In the genomic region with DNA sequence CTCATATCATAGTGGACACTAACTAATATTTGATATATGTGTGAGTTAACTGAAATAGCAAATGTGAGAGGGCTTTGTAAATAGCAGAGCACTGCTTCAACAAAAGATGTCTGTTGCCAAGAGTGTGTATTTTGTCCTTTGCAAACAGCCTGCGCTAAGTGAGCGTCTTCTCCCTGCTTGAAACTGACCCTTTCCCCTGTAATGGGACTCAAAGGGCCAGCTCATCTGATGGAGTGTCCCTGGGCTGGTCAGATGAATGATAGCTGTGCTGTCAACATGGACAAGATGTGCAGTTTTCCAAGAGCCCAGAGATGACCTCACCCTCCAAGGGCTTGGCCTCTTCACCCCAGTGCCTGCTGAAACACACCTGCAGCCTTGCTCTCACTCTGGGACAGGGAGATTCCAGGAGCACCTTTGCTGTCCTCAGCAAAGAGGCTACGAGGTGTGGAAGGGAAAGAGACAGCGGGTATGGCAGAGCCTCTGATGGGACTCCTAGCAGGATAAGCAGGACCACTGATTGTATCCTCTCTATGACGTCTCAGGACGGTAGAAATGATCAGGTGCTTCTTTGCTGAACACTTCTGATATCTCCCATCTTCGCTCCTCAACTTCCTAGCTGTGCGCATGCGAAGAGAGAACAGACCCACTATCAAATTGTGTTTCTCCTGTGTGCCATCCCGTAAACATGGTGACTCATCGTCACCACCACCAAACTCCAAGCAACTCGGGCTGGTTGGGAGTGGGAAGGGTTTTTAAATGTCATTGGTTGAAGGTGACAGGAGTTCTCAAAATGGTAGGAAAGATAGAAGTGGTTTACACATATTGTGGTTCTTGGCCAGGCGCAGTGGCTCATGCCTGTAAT, we compare ENCODE assay signal across 1 cellular context.
TF ChIP-seq lines count a peak whose summit lies in the region.

No MANE protein-coding gene starts in this region.

TF ChIP-seq in HepG2, 621 proteins besides CTCF, POLR2A, EP300 and RAD21 (continued from another document and continues in another):
- TF ChIP-seq, protein P1, sequence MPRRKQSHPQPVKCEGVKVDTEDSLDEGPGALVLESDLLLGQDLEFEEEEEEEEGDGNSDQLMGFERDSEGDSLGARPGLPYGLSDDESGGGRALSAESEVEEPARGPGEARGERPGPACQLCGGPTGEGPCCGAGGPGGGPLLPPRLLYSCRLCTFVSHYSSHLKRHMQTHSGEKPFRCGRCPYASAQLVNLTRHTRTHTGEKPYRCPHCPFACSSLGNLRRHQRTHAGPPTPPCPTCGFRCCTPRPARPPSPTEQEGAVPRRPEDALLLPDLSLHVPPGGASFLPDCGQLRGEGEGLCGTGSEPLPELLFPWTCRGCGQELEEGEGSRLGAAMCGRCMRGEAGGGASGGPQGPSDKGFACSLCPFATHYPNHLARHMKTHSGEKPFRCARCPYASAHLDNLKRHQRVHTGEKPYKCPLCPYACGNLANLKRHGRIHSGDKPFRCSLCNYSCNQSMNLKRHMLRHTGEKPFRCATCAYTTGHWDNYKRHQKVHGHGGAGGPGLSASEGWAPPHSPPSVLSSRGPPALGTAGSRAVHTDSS (CRISPR knock-in tag; conservative IDR thresholded peaks at IDR 0.05): no peak
- TF ChIP-seq NFRKB (IDR thresholded peaks at IDR 0.05) (no peak), ZNF547 (CRISPR knock-in tag; IDR thresholded peaks at IDR 0.05) (no peak; the same call in 1 of the 2 replicates), SP140L (CRISPR knock-in tag; IDR thresholded peaks at IDR 0.05; ENCODE audit: borderline replicate concordance) (no peak), THYN1 (CRISPR knock-in tag; IDR thresholded peaks at IDR 0.05; ENCODE audit: borderline replicate concordance, low read depth) (no peak), MAFG (CRISPR knock-in tag; IDR thresholded peaks at IDR 0.05) (no peak), PRMT3 (CRISPR knock-in tag; IDR thresholded peaks at IDR 0.05; ENCODE audit: borderline replicate concordance, low read depth) (no peak), TCF7L2 (IDR thresholded peaks at IDR 0.05; ENCODE audit: low read depth, low read length) (no peak; the same call in 1 of the 2 replicates), TGIF2 (CRISPR knock-in tag; IDR thresholded peaks at IDR 0.05) (no peak; the same call in 1 of the 2 replicates), ATF7 (IDR thresholded peaks at IDR 0.05) (peak; percentile 44; the same call in 1 of the 2 replicates), ATF7 (CRISPR knock-in tag; IDR thresholded peaks at IDR 0.05) (peak; percentile 95), ZNF3 (CRISPR knock-in tag; IDR thresholded peaks at IDR 0.05) (no peak; the same call in none of the 2 replicates), ZNF562 (CRISPR knock-in tag; IDR thresholded peaks at IDR 0.05; ENCODE audit: borderline replicate concordance) (no peak), HNRNPH1 (optimal IDR thresholded peaks at IDR 0.05; ENCODE audit: low read depth, low read length) (no peak), THAP11 (CRISPR knock-in tag; IDR thresholded peaks at IDR 0.05) (no peak), MAFK (conservative IDR thresholded peaks at IDR 0.05 in 1 of 2, IDR thresholded peaks at IDR 0.05 in 1 of 2; ENCODE audit: low read length in 2 of 2) (no peak), ZNF549 (CRISPR knock-in tag; IDR thresholded peaks at IDR 0.05) (no peak), ZSCAN31 (CRISPR knock-in tag; IDR thresholded peaks at IDR 0.05; ENCODE audit: low read depth) (no peak), ZNF33B (CRISPR knock-in tag; IDR thresholded peaks at IDR 0.05) (no peak), FOXA1 (IDR thresholded peaks at IDR 0.05) (peak; percentile 47; the same call in 1 of the 2 replicates), FOXA1 (CRISPR knock-in tag; IDR thresholded peaks at IDR 0.05) (peak; percentile 96), CBX2 (IDR thresholded peaks at IDR 0.05; ENCODE audit: low read depth, low read length) (no peak), CBX2 (CRISPR knock-in tag; IDR thresholded peaks at IDR 0.05; ENCODE audit: low read depth) (no peak), ZNF781 (CRISPR knock-in tag; IDR thresholded peaks at IDR 0.05; ENCODE audit: borderline replicate concordance, not compliant biosample characterization) (no peak), NBN (conservative IDR thresholded peaks at IDR 0.05) (no peak), ZBTB7A (CRISPR knock-in tag; IDR thresholded peaks at IDR 0.05) (no peak; the same call in 1 of the 2 replicates), HDAC6 (IDR thresholded peaks at IDR 0.05; ENCODE audit: low read depth, low read length) (no peak), CHCHD3 (CRISPR knock-in tag; IDR thresholded peaks at IDR 0.05) (no peak), ZNF674 (CRISPR knock-in tag; IDR thresholded peaks at IDR 0.05; ENCODE audit: low read depth) (no peak), HOXA3 (CRISPR knock-in tag; IDR thresholded peaks at IDR 0.05) (peak; percentile 90), ZNF607 (CRISPR knock-in tag; IDR thresholded peaks at IDR 0.05; ENCODE audit: borderline replicate concordance) (no peak), ZNF724P (CRISPR knock-in tag; IDR thresholded peaks at IDR 0.05; ENCODE audit: borderline replicate concordance) (no peak), ZNF253 (CRISPR knock-in tag; IDR thresholded peaks at IDR 0.05; ENCODE audit: borderline replicate concordance) (no peak; the same call in 1 of the 2 replicates), ZNF891 (CRISPR knock-in tag; IDR thresholded peaks at IDR 0.05) (peak; percentile 20; the same call in 1 of the 2 replicates), TAF15 (IDR thresholded peaks at IDR 0.05; ENCODE audit: low read depth, low read length, poor library complexity, severe bottlenecking) (no peak), ZFP1 (CRISPR knock-in tag; IDR thresholded peaks at IDR 0.05) (no peak), JUNB (CRISPR knock-in tag; IDR thresholded peaks at IDR 0.05; ENCODE audit: borderline replicate concordance) (peak; percentile 10; the same call in 1 of the 2 replicates), GTF3A (CRISPR knock-in tag; conservative IDR thresholded peaks at IDR 0.05) (no peak), SOX13 (IDR thresholded peaks at IDR 0.05) (0 out of 2 replicates have a peak, but pooled peaks have one; percentile 54), SOX13 (CRISPR knock-in tag; conservative IDR thresholded peaks at IDR 0.05 in 1 of 2, IDR thresholded peaks at IDR 0.05 in 1 of 2) (peak in 1 of 2 experiments; percentile 91; a peak in 2 of 4 replicates), PHF5A (CRISPR knock-in tag; IDR thresholded peaks at IDR 0.05; ENCODE audit: low read depth, unreplicated experiment) (no peak)
- TF ChIP-seq, protein P2, sequence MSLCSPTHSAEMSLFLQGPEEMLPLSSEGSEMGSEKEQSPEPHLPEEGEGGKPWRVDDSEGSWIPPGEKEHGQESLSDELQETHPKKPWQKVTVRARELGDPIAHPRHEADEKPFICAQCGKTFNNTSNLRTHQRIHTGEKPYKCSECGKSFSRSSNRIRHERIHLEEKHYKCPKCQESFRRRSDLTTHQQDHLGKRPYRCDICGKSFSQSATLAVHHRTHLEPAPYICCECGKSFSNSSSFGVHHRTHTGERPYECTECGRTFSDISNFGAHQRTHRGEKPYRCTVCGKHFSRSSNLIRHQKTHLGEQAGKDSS (CRISPR knock-in tag; IDR thresholded peaks at IDR 0.05; ENCODE audit: borderline replicate concordance, low read depth): no peak; the same call in 1 of the 2 replicates
- TF ChIP-seq, protein P3, sequence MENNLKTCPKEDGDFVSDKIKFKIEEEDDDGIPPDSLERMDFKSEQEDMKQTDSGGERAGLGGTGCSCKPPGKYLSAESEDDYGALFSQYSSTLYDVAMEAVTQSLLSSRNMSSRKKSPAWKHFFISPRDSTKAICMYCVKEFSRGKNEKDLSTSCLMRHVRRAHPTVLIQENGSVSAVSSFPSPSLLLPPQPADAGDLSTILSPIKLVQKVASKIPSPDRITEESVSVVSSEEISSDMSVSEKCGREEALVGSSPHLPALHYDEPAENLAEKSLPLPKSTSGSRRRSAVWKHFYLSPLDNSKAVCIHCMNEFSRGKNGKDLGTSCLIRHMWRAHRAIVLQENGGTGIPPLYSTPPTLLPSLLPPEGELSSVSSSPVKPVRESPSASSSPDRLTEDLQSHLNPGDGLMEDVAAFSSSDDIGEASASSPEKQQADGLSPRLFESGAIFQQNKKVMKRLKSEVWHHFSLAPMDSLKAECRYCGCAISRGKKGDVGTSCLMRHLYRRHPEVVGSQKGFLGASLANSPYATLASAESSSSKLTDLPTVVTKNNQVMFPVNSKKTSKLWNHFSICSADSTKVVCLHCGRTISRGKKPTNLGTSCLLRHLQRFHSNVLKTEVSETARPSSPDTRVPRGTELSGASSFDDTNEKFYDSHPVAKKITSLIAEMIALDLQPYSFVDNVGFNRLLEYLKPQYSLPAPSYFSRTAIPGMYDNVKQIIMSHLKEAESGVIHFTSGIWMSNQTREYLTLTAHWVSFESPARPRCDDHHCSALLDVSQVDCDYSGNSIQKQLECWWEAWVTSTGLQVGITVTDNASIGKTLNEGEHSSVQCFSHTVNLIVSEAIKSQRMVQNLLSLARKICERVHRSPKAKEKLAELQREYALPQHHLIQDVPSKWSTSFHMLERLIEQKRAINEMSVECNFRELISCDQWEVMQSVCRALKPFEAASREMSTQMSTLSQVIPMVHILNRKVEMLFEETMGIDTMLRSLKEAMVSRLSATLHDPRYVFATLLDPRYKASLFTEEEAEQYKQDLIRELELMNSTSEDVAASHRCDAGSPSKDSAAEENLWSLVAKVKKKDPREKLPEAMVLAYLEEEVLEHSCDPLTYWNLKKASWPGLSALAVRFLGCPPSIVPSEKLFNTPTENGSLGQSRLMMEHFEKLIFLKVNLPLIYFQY (CRISPR knock-in tag; IDR thresholded peaks at IDR 0.05; ENCODE audit: borderline replicate concordance): peak; percentile 68; the same call in 1 of the 2 replicates
- TF ChIP-seq, protein P4, sequence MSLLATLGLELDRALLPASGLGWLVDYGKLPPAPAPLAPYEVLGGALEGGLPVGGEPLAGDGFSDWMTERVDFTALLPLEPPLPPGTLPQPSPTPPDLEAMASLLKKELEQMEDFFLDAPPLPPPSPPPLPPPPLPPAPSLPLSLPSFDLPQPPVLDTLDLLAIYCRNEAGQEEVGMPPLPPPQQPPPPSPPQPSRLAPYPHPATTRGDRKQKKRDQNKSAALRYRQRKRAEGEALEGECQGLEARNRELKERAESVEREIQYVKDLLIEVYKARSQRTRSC (CRISPR knock-in tag; IDR thresholded peaks at IDR 0.05; ENCODE audit: low read depth): no peak
- TF ChIP-seq, protein P5, sequence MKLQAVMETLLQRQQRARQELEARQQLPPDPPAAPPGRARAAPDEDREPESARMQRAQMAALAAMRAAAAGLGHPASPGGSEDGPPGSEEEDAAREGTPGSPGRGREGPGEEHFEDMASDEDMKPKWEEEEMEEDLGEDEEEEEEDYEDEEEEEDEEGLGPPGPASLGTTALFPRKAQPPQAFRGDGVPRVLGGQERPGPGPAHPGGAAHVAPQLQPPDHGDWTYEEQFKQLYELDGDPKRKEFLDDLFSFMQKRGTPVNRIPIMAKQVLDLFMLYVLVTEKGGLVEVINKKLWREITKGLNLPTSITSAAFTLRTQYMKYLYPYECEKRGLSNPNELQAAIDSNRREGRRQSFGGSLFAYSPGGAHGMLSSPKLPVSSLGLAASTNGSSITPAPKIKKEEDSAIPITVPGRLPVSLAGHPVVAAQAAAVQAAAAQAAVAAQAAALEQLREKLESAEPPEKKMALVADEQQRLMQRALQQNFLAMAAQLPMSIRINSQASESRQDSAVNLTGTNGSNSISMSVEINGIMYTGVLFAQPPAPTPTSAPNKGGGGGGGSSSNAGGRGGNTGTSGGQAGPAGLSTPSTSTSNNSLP (IDR thresholded peaks at IDR 0.05; ENCODE audit: low read depth, low read length): peak; percentile 67; the same call in 1 of the 2 replicates
- TF ChIP-seq, protein P6, sequence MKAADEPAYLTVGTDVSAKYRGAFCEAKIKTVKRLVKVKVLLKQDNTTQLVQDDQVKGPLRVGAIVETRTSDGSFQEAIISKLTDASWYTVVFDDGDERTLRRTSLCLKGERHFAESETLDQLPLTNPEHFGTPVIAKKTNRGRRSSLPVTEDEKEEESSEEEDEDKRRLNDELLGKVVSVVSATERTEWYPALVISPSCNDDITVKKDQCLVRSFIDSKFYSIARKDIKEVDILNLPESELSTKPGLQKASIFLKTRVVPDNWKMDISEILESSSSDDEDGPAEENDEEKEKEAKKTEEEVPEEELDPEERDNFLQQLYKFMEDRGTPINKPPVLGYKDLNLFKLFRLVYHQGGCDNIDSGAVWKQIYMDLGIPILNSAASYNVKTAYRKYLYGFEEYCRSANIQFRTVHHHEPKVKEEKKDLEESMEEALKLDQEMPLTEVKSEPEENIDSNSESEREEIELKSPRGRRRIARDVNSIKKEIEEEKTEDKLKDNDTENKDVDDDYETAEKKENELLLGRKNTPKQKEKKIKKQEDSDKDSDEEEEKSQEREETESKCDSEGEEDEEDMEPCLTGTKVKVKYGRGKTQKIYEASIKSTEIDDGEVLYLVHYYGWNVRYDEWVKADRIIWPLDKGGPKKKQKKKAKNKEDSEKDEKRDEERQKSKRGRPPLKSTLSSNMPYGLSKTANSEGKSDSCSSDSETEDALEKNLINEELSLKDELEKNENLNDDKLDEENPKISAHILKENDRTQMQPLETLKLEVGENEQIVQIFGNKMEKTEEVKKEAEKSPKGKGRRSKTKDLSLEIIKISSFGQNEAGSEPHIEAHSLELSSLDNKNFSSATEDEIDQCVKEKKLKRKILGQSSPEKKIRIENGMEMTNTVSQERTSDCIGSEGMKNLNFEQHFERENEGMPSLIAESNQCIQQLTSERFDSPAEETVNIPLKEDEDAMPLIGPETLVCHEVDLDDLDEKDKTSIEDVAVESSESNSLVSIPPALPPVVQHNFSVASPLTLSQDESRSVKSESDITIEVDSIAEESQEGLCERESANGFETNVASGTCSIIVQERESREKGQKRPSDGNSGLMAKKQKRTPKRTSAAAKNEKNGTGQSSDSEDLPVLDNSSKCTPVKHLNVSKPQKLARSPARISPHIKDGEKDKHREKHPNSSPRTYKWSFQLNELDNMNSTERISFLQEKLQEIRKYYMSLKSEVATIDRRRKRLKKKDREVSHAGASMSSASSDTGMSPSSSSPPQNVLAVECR (CRISPR knock-in tag; IDR thresholded peaks at IDR 0.05; ENCODE audit: borderline replicate concordance): peak; percentile 13; the same call in 1 of the 2 replicates
- TF ChIP-seq, protein P7, sequence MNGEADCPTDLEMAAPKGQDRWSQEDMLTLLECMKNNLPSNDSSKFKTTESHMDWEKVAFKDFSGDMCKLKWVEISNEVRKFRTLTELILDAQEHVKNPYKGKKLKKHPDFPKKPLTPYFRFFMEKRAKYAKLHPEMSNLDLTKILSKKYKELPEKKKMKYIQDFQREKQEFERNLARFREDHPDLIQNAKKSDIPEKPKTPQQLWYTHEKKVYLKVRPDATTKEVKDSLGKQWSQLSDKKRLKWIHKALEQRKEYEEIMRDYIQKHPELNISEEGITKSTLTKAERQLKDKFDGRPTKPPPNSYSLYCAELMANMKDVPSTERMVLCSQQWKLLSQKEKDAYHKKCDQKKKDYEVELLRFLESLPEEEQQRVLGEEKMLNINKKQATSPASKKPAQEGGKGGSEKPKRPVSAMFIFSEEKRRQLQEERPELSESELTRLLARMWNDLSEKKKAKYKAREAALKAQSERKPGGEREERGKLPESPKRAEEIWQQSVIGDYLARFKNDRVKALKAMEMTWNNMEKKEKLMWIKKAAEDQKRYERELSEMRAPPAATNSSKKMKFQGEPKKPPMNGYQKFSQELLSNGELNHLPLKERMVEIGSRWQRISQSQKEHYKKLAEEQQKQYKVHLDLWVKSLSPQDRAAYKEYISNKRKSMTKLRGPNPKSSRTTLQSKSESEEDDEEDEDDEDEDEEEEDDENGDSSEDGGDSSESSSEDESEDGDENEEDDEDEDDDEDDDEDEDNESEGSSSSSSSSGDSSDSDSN (CRISPR knock-in tag; IDR thresholded peaks at IDR 0.05): peak; percentile 52
